Comparison of ENCODE assay signal across 14 cellular contexts in genomic region chr17:69314246-69315030, GRCh38. TPM values are rescaled to one million over a fixed set of nuclear protein-coding genes. Genes with fewer than 3 reads are reported as not detected.
A peak's percentile ranks its signal among the peaks of the same experiment; 100 is the strongest.
DNase-seq lines count a peak whose midpoint lies in the region; ATAC-seq and TF ChIP-seq lines count a peak whose summit lies in the region.
"Had no signal": no experiment of that assay in that cellular context is flagged by ENCODE, and none has a peak within 500 bp of the region (broad histone marks: within the 10 kb centered on the region; RNA-seq: fewer than 3 reads in every experiment).

No MANE protein-coding gene starts in this region.

- H3K4me1 ChIP-seq in PC-3 (ENCODE audit: insufficient read depth, low read length) (peaks cover 5% of the 10 kb centered on the region; the same call in 1 of the 2 replicates), SJCRH30 (no peaks in the 10 kb centered on the region)

- intact Hi-C loops in PC-3 (cut with micrococcal nuclease), result no loop called here
- intact Hi-C loops in activated CD8-positive, alpha-beta T cell treated with anti-CD3 and anti-CD28 coated beads for 36 hours (cut with micrococcal nuclease), result no loop called here

- CTCF ChIA-PET in PC-3 (lab: Charles Lee), result no interaction called here
- CTCF ChIA-PET in activated CD8-positive, alpha-beta T cell treated with anti-CD3 and anti-CD28 coated beads for 36 hours (lab: Charles Lee), result interaction anchor here (0.6 to 1.7 kb wide), 4 partner anchors 8 to 81 kb away, joined by 3 to 6 read pairs (median 3); no protein-coding TSS in a partner anchor

- peak overlapping the region; percentile 70 for H3K4me3 Mint-ChIP-seq in glutamatergic neuron (ENCODE audit: unreplicated experiment)
- H3K4me3 Mint-ChIP-seq in activated CD8-positive, alpha-beta T cell treated with anti-CD3 and anti-CD28 coated beads for 36 hours, result no peak overlapping the region
- H3K4me3 Mint-ChIP-seq: activated T-cell treated with anti-CD3 and anti-CD28 coated beads, Interleukin-2, amount 50 U/mL, for 4 hours had no signal

- BruUV-seq in PC-3 (replicated peaks; lab: Mats Ljungman, UMichigan), result no TSS peak

- H3K79me2 ChIP-seq in PC-3 (ENCODE audit: low read length), result no peaks in the 10 kb centered on the region

- H3K36me3 ChIP-seq in PC-3 (ENCODE audit: low read depth, low read length) (no peaks in the 10 kb centered on the region), SJCRH30 (no peaks in the 10 kb centered on the region)

- H3K9me3 ChIP-seq in PC-3 (ENCODE audit: low read length) (no peaks in the 10 kb centered on the region), SJCRH30 (replicated peaks) (no peaks in the 10 kb centered on the region)

- H3K4me3 ChIP-seq in PC-3 (ENCODE audit: low read length), result no peak overlapping the region
- no peak overlapping the region for H3K4me3 ChIP-seq in SJCRH30

- no peaks in the 10 kb centered on the region for H4K20me1 ChIP-seq in PC-3 (ENCODE audit: low read length)

- POLR2A ChIA-PET in PC-3 (lab: Charles Lee; ENCODE audit: unreplicated experiment), result interaction anchor here (0.6 kb wide), 1 partner anchor 226 kb away, joined by 3 read pairs; no protein-coding TSS in a partner anchor
- POLR2A ChIA-PET in activated CD8-positive, alpha-beta T cell treated with anti-CD3 and anti-CD28 coated beads for 36 hours (lab: Charles Lee), result interaction anchor here (1.8 kb wide), 1 partner anchor 12 kb away, joined by 5 read pairs; the partner anchor contains the start of gene ABCA5

- TF ChIP-seq CTCF in PC-3 (conservative IDR thresholded peaks at IDR 0.05; ENCODE audit: low read depth, low read length) (no peak), glutamatergic neuron (IDR thresholded peaks at IDR 0.05; ENCODE audit: partially characterized antibody, unreplicated experiment) (no peak), GM20000 (IDR thresholded peaks at IDR 0.05; ENCODE audit: extremely low read depth, missing control alignments) (no peak)
- TF ChIP-seq CTCF in activated CD8-positive, alpha-beta T cell treated with anti-CD3 and anti-CD28 coated beads for 36 hours (IDR thresholded peaks at IDR 0.05), result no peak

- no peak overlapping the region for H3K27ac ChIP-seq in PC-3 (ENCODE audit: low read length)
- H3K27ac ChIP-seq in SJCRH30, result no peak overlapping the region

- H3K36me3 Mint-ChIP-seq in glutamatergic neuron (ENCODE audit: unreplicated experiment), result no peaks in the 10 kb centered on the region
- H3K36me3 Mint-ChIP-seq in activated CD8-positive, alpha-beta T cell treated with anti-CD3 and anti-CD28 coated beads for 36 hours (ENCODE audit: low read depth), result peaks cover 10% of the 10 kb centered on the region

- no peaks in the 10 kb centered on the region for H3F3A ChIP-seq in PC-3 (ENCODE audit: low read length, unreplicated experiment)

- H3K27me3 ChIP-seq in PC-3 (ENCODE audit: low read length) (no peaks in the 10 kb centered on the region), SJCRH30 (no peaks in the 10 kb centered on the region)

- no peaks in the 10 kb centered on the region for H3K9me3 Mint-ChIP-seq in glutamatergic neuron (ENCODE audit: unreplicated experiment)
- no peaks in the 10 kb centered on the region for H3K9me3 Mint-ChIP-seq in activated CD8-positive, alpha-beta T cell treated with anti-CD3 and anti-CD28 coated beads for 36 hours
- H3K9me3 Mint-ChIP-seq: activated T-cell treated with anti-CD3 and anti-CD28 coated beads, Interleukin-2, amount 50 U/mL, for 4 hours had no signal

- H3K27me3 Mint-ChIP-seq in glutamatergic neuron (ENCODE audit: unreplicated experiment), result no peaks in the 10 kb centered on the region
- H3K27me3 Mint-ChIP-seq in activated CD8-positive, alpha-beta T cell treated with anti-CD3 and anti-CD28 coated beads for 36 hours, result no peaks in the 10 kb centered on the region

- peak; percentile 23 for DNase-seq in Ammon's horn (ENCODE audit: low spot score)
- DNase-seq in NCI-H1930 (lab: John Stamatoyannopoulos, UW), result peak; percentile 58 to 65
- no peak for DNase-seq in PC-3
- DNase-seq in glutamatergic neuron, result no peak
- no peak for DNase-seq in SJCRH30
- DNase-seq in GM20000 (ENCODE audit: low spot score), result no peak
- DNase-seq in NCI-H187 treated with DMSO at 0.1 percent for 48 hours (lab: John Stamatoyannopoulos, UW), result no peak
- DNase-seq in activated CD8-positive, alpha-beta T cell treated with anti-CD3 and anti-CD28 coated beads for 36 hours, result no peak
- DNase-seq: ACHN; activated T-cell treated with anti-CD3 and anti-CD28 coated beads, Interleukin-2, amount 50 U/mL, for 4 hours; aorta; effector CD8-positive, alpha-beta T cell; stimulated activated CD8-positive, alpha-beta memory T cell treated with anti-CD3 and anti-CD28 coated beads, Interleukin-4, amount 100 ng/mL, for 48 hours had no signal

- no peak overlapping the region for H3K4me2 ChIP-seq in PC-3 (ENCODE audit: low read length)

- H3K9me2 ChIP-seq in PC-3 (replicated peaks; ENCODE audit: low read length), result no peaks in the 10 kb centered on the region

- no peak for ATAC-seq in PC-3
- no peak for ATAC-seq in activated CD8-positive, alpha-beta T cell treated with anti-CD3 and anti-CD28 coated beads for 36 hours
- ATAC-seq: activated T-cell treated with anti-CD3 and anti-CD28 coated beads, Interleukin-2, amount 50 U/mL, for 4 hours; HCT116 had no signal

- H3K4me1 Mint-ChIP-seq in glutamatergic neuron (ENCODE audit: low read depth, unreplicated experiment), result peaks cover 31% of the 10 kb centered on the region
- peaks cover 9% of the 10 kb centered on the region for H3K4me1 Mint-ChIP-seq in activated CD8-positive, alpha-beta T cell treated with anti-CD3 and anti-CD28 coated beads for 36 hours (ENCODE audit: low read depth)

- 0 out of 2 replicates have a peak overlapping the region, but pooled peaks have one; percentile 44 for H2AFZ ChIP-seq in PC-3 (ENCODE audit: low read length)

- H3K27ac Mint-ChIP-seq in glutamatergic neuron (ENCODE audit: unreplicated experiment), result peak overlapping the region; percentile 83
- no peak overlapping the region for H3K27ac Mint-ChIP-seq in activated CD8-positive, alpha-beta T cell treated with anti-CD3 and anti-CD28 coated beads for 36 hours

- no peak overlapping the region for H3K9ac ChIP-seq in PC-3 (ENCODE audit: low read length)

RNA-seq across cellular contexts. Expression of gene ABCA5, which starts 12.5 kb away (rescaled TPM):
- total RNA-seq in PC-3 (2014; rRNA removed) (7.0 and 9.4 TPM in 2 replicates), glutamatergic neuron (ENCODE audit: unreplicated experiment) (485 TPM)
- 0.13 TPM in 1 of 2 replicates, not detected in the other for total RNA-seq in SJCRH30 (2014; rRNA removed; shearing (Covaris generic))
- 10 to 100 TPM; 12.4 to 13.2 TPM for total RNA-seq in activated CD8-positive, alpha-beta T cell treated with anti-CD3 and anti-CD28 coated beads for 36 hours

Comparison
In these comparisons a context has a peak if more than half of its experiments do, and no peak if none do; other contexts are left out.
1. DNase-seq: peak in Ammon's horn (single experiment) and NCI-H1930 (2 of 2); none in PC-3 (single experiment), glutamatergic neuron (single experiment), SJCRH30 (0 of 2), GM20000 (single experiment), NCI-H187 treated with DMSO at 0.1 percent for 48 hours (single experiment) and activated CD8-positive, alpha-beta T cell treated with anti-CD3 and anti-CD28 coated beads for 36 hours (single experiment).
2. RNA of gene ABCA5, which starts 12.5 kb away (total RNA-seq): 485 TPM in glutamatergic neuron (single experiment); 12.4 to 13.2 TPM in activated CD8-positive, alpha-beta T cell treated with anti-CD3 and anti-CD28 coated beads for 36 hours, 7.0 to 9.4 TPM in PC-3 and 0.13 TPM in SJCRH30; every median in the first group is over 10 times any median in the second.